In the genomic region with DNA sequence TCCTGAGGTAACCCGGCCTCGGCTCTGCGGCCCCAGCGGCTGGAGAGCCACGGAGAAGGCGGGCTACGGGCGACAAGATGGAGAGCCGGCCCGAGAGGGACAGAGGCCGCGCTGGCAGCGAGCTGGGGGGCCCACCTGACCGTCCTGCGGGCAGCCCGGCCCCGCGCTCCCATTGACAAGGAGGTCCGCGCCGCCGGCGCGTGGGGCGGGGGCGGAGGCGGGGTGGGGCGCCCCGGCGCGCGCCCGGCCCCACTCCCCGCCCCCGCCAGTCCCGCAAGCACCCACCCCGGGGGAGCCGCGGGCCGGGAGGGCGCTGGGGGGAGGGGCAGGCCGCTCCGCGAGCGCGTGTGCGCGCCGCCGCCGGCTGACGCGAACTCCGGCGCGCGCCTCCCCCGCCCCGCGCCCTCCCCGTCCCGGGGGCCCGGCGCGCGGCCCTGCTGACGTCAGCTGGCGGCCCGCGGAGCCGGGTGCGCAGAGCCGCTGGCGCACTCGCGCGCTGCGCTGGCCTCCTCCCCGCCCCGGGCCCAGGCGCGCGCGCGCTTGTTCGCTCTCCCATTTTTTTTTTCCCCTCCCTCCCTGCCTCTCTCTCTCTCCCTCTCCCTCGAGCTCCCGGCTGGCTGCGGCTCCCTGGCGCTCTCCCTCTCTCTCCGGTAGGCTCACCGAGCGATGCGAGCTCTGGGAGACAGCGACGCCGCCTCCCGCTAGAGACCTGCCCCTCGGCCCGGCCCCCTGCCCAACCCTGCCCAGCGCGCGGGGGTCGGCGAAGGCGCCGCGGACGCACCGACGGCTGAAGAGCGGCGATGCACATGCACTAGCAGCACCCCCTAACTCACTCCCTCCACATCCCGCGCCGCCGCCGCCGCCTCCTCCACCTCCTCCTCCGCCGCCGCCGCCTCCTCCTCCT, we compare ENCODE assay signal across 8 cellular contexts. TPM values are rescaled to one million over a fixed set of nuclear protein-coding genes. Genes with fewer than 3 reads are reported as not detected.
DNase-seq lines count a peak whose midpoint lies in the region; ATAC-seq, FAIRE-seq and TF ChIP-seq lines count a peak whose summit lies in the region.

TSS of gene GNAO1 (plus strand) at position 587 of the 904 bp plus-strand sequence. CDS start 747 bp downstream, outside the sequence.

- H3K4me1 ChIP-seq in NT2/D1 (ENCODE audit: insufficient read depth, insufficient read length) (no peaks in the 10 kb centered on the region), suprapubic skin (peaks cover 31% of the 10 kb centered on the region)

- peaks cover 32 to 49% of the 10 kb centered on the region in 2 donors for H3K27me3 Mint-ChIP-seq in natural killer cell treated with Interleukin-12 subunit alpha and Interleukin-12 subunit beta and Interleukin-15 and Interleukin-18, amount 100 ng/mL, for 72 hours

- H3K36me3 ChIP-seq in NT2/D1 (ENCODE audit: insufficient read depth, insufficient read length, low read length): no peaks in the 10 kb centered on the region
- no peaks in the 10 kb centered on the region for H3K36me3 ChIP-seq in suprapubic skin

- H3K4me3 ChIP-seq in NT2/D1 (ENCODE audit: insufficient read length, low read depth): peak within 1 kb of the TSS; percentile 41
- H3K4me3 ChIP-seq in foreskin fibroblast (ENCODE audit: low read depth in 1 of 2, low read length in 2 of 2): peak within 1 kb of the TSS; percentile 43 to 49
- H3K4me3 ChIP-seq in suprapubic skin: peak within 1 kb of the TSS; percentile 70

- H3K9me3 ChIP-seq in NT2/D1 (ENCODE audit: insufficient read depth, low read length) (no peaks in the 10 kb centered on the region), suprapubic skin (no peaks in the 10 kb centered on the region)

- TF ChIP-seq CTCF in D721Med (IDR thresholded peaks at IDR 0.05; ENCODE audit: insufficient read depth, missing control alignments): no peak
- no peak for TF ChIP-seq CTCF in foreskin fibroblast (IDR thresholded peaks at IDR 0.05; ENCODE audit: low read depth, low read length)
- no peak for TF ChIP-seq CTCF in suprapubic skin (IDR thresholded peaks at IDR 0.05)

- peaks cover 12 to 15% of the 10 kb centered on the region in 2 donors for H3K4me1 Mint-ChIP-seq in natural killer cell treated with Interleukin-12 subunit alpha and Interleukin-12 subunit beta and Interleukin-15 and Interleukin-18, amount 100 ng/mL, for 72 hours (ENCODE audit: low read depth in 2 of 2)

- no peak for TF ChIP-seq POLR2A in suprapubic skin (IDR thresholded peaks at IDR 0.05)

- H3K9ac ChIP-seq in NT2/D1 (ENCODE audit: insufficient read length, low read depth): peak within 1 kb of the TSS; percentile 83

- under 1% methylated on average over 52 of the region's 123 CpGs for WGBS in suprapubic skin

- no peak for FAIRE-seq in D721Med (lab: Jason Lieb, UNC)

- no peaks in the 10 kb centered on the region for H3K36me3 Mint-ChIP-seq in natural killer cell treated with Interleukin-12 subunit alpha and Interleukin-12 subunit beta and Interleukin-15 and Interleukin-18, amount 100 ng/mL, for 72 hours

- H3K4me3 Mint-ChIP-seq in natural killer cell treated with Interleukin-12 subunit alpha and Interleukin-12 subunit beta and Interleukin-15 and Interleukin-18, amount 100 ng/mL, for 72 hours: peak within 1 kb of the TSS; percentile 76

- H3K27me3 ChIP-seq in NT2/D1 (ENCODE audit: insufficient read depth, insufficient read length) (peaks cover 41% of the 10 kb centered on the region), suprapubic skin (peaks cover 62% of the 10 kb centered on the region)

- peak within 1 kb of the TSS; percentile 67 for H3K27ac ChIP-seq in suprapubic skin

- DNase-seq in D721Med (ENCODE audit: insufficient read length, low spot score) (peak; percentile 26), NT2/D1 (ENCODE audit: low read depth, low spot score) (peak; percentile 60), foreskin fibroblast (peak; percentile 64 to 80), suprapubic skin (ENCODE audit: low spot score in 2 of 2) (peak; percentile 70 to 78), HT-29 (ENCODE audit: low spot score) (no peak)
- peak; percentile 44 for DNase-seq in activated gamma-delta T cell treated with anti-CD3 and anti-CD28 coated beads, Interleukin-2, amount 50 U/mL, for 16 hours (ENCODE audit: low read depth)
- no peak for DNase-seq in natural killer cell treated with Interleukin-12 subunit alpha and Interleukin-12 subunit beta and Interleukin-15 and Interleukin-18, amount 100 ng/mL, for 72 hours (ENCODE audit: low spot score)

- no peak within 1 kb of the TSS for H3K27ac Mint-ChIP-seq in natural killer cell treated with Interleukin-12 subunit alpha and Interleukin-12 subunit beta and Interleukin-15 and Interleukin-18, amount 100 ng/mL, for 72 hours

- TF ChIP-seq EP300 in suprapubic skin (IDR thresholded peaks at IDR 0.05): no peak

- ATAC-seq in HG02798 (IDR thresholded peaks at IDR 0.05; ENCODE audit: poor library complexity, unreplicated experiment): peak; percentile 66
- peak; percentile 91 to 92 for ATAC-seq in natural killer cell treated with Interleukin-12 subunit alpha and Interleukin-12 subunit beta and Interleukin-15 and Interleukin-18, amount 100 ng/mL, for 72 hours

- no peaks in the 10 kb centered on the region for H3K9me3 Mint-ChIP-seq in natural killer cell treated with Interleukin-12 subunit alpha and Interleukin-12 subunit beta and Interleukin-15 and Interleukin-18, amount 100 ng/mL, for 72 hours

RNA-seq across cellular contexts. Expression of gene GNAO1, which starts in this region (rescaled TPM):
- total RNA-seq in natural killer cell treated with Interleukin-12 subunit alpha and Interleukin-12 subunit beta and Interleukin-15 and Interleukin-18, amount 100 ng/mL, for 72 hours: 1 to 10 TPM in 1 of 2 donors, not detected in 1; 1.6 TPM
- 1 to 10 TPM; 2.4 to 7.6 (median 5.8) TPM for total RNA-seq in suprapubic skin
- 0.10 TPM in 1 of 2 replicates, not detected in the other for total RNA-seq in HT-29 (2014; rRNA removed; shearing (Covaris generic))

Comparison
In these comparisons a context has a peak if more than half of its experiments do, and no peak if none do; other contexts are left out.
1. DNase-seq: peak in D721Med (single experiment), NT2/D1 (single experiment), activated gamma-delta T cell treated with anti-CD3 and anti-CD28 coated beads, Interleukin-2, amount 50 U/mL, for 16 hours (single experiment), foreskin fibroblast (2 of 2) and suprapubic skin (2 of 2); none in natural killer cell treated with Interleukin-12 subunit alpha and Interleukin-12 subunit beta and Interleukin-15 and Interleukin-18, amount 100 ng/mL, for 72 hours (single experiment) and HT-29 (single experiment).
2. Peak in every context shown above with its lines, with median percentiles within 50 percentile points of each other: H3K4me3 ChIP-seq.